ENCODE assay signal across 8 cellular contexts in genomic region chr4:22129454-22130075, GRCh38.
DNase-seq lines count a peak whose midpoint lies in the region; ATAC-seq and TF ChIP-seq lines count a peak whose summit lies in the region.

No MANE protein-coding gene starts in this region.

- H3K27me3 ChIP-seq in osteoblast (ENCODE audit: insufficient read depth, low read length) (no peaks in the 10 kb centered on the region), suprapubic skin (no peaks in the 10 kb centered on the region)

- H3K36me3 ChIP-seq in osteoblast (ENCODE audit: insufficient read depth, low read length) = no peaks in the 10 kb centered on the region
- no peaks in the 10 kb centered on the region for H3K36me3 ChIP-seq in suprapubic skin

- H4K20me1 ChIP-seq in osteoblast (ENCODE audit: insufficient read depth, low read length) = no peaks in the 10 kb centered on the region

- no peaks in the 10 kb centered on the region for H3K79me2 ChIP-seq in osteoblast (ENCODE audit: insufficient read depth, low read length)

- WGBS in suprapubic skin = 33% methylated on average over 12 of the region's 12 CpGs

- TF ChIP-seq EP300 in suprapubic skin (IDR thresholded peaks at IDR 0.05) = no peak

- no peak overlapping the region for H2AFZ ChIP-seq in osteoblast (ENCODE audit: low read length)

- no peaks in the 10 kb centered on the region for H3K4me1 ChIP-seq in osteoblast (ENCODE audit: insufficient read depth, low read length)
- no peaks in the 10 kb centered on the region for H3K4me1 ChIP-seq in suprapubic skin

- peak; percentile 76 for TF ChIP-seq CTCF in osteoblast (IDR thresholded peaks at IDR 0.05; ENCODE audit: extremely low read depth, low read depth, low read length)
- no peak for TF ChIP-seq CTCF in suprapubic skin (IDR thresholded peaks at IDR 0.05)

- no peak overlapping the region for H3K4me2 ChIP-seq in osteoblast (ENCODE audit: insufficient read depth, low read length)

- H3K9me3 ChIP-seq in osteoblast (ENCODE audit: low read depth, low read length) = no peaks in the 10 kb centered on the region
- H3K9me3 ChIP-seq in suprapubic skin = no peaks in the 10 kb centered on the region

- DNase-seq in 8988T = peak; percentile 7
- peak; percentile 5 for DNase-seq in GM04504 (ENCODE audit: low read depth)
- peak; percentile 29 for DNase-seq in NCI-H460 (ENCODE audit: extremely low read depth, low read depth)
- DNase-seq in dermis blood vessel endothelial cell = peak; percentile 23
- DNase-seq in osteoblast (ENCODE audit: insufficient read length, low spot score, missing footprints) = peak; percentile 27
- DNase-seq in GM19238 (ENCODE audit: insufficient read length, low spot score) = no peak
- no peak for DNase-seq in suprapubic skin (ENCODE audit: low spot score in 2 of 2)

- ATAC-seq in GM19455 (IDR thresholded peaks at IDR 0.05; ENCODE audit: unreplicated experiment) = no peak

- no peak overlapping the region for H3K4me3 ChIP-seq in osteoblast (ENCODE audit: insufficient read depth, low read length)
- no peak overlapping the region for H3K4me3 ChIP-seq in suprapubic skin

- TF ChIP-seq POLR2A in suprapubic skin (IDR thresholded peaks at IDR 0.05) = no peak

- H3K27ac ChIP-seq in osteoblast (ENCODE audit: low read depth, low read length) (no peak overlapping the region), suprapubic skin (no peak overlapping the region)

Comparison
In these comparisons a context has a peak if more than half of its experiments do, and no peak if none do; other contexts are left out.
1. DNase-seq: peak in 8988T (single experiment), GM04504 (single experiment), NCI-H460 (single experiment), dermis blood vessel endothelial cell (single experiment) and osteoblast (single experiment); none in GM19238 (single experiment) and suprapubic skin (0 of 2).